ENCODE assay signal across 9 cellular contexts in genomic region chr2:57516740-57517340, GRCh38.
DNase-seq lines count a peak whose midpoint lies in the region; ATAC-seq and TF ChIP-seq lines count a peak whose summit lies in the region.
"Had no signal": no experiment of that assay in that cellular context is flagged by ENCODE, and none has a peak within 500 bp of the region (broad histone marks: within the 10 kb centered on the region; RNA-seq: fewer than 3 reads in every experiment).

No MANE protein-coding gene starts in this region.

- in situ Hi-C loops in GM13977 (cut with MboI; ENCODE audit: low pct_unique_long_range_greater_than_20kb, low sequenced_read_pairs, unreplicated experiment) = loop anchor here (25.0 kb wide), 1 partner anchor 1330 kb away; the partner anchor contains the start of gene CCDC85A

- peak; percentile 5 for DNase-seq in AG04449 (ENCODE audit: low read depth, low spot score)
- DNase-seq in GM13977 (ENCODE audit: low spot score) = peak; percentile 47
- peak; percentile 63 for DNase-seq in NB4 (ENCODE audit: low read depth)
- peak; percentile 72 for DNase-seq in SW480 (ENCODE audit: low spot score)
- DNase-seq in glomerular visceral epithelial cell (ENCODE audit: extremely low spot score) = peak; percentile 24
- peak; percentile 10 for DNase-seq in stromal cell of bone marrow (ENCODE audit: low read depth)
- DNase-seq in stimulated activated CD4-positive, alpha-beta T cell treated with anti-CD3 and anti-CD28 coated beads, Interleukin-15, amount 100 ng/mL, for 24 hours = no peak
- DNase-seq: left cardiac atrium had no signal

- ATAC-seq in HG02678 (IDR thresholded peaks at IDR 0.05; ENCODE audit: unreplicated experiment) = peak; percentile 84

- CTCF ChIA-PET in AG04449 (lab: Yijun Ruan, JAX) = interaction anchor here (0.5 to 2.7 kb wide), 7 partner anchors 12 to 1439 kb away, joined by 3 to 17 read pairs (median 4); partner anchors contain the start of gene CCDC85A

- TF ChIP-seq POLR2A in NB4 (IDR thresholded peaks at IDR 0.05; ENCODE audit: extremely low read depth, insufficient read length) = no peak

- no peak for TF ChIP-seq CTCF in AG04449 (IDR thresholded peaks at IDR 0.05; ENCODE audit: insufficient read depth, low read length, missing control alignments)
- peak; percentile 41 for TF ChIP-seq CTCF in GM13977 (IDR thresholded peaks at IDR 0.05; ENCODE audit: extremely low read depth, insufficient read depth, missing control alignments)
- TF ChIP-seq CTCF in NB4 (IDR thresholded peaks at IDR 0.05; ENCODE audit: low read depth, low read length) = peak; percentile 28

- POLR2A ChIA-PET in AG04449 (lab: Yijun Ruan, JAX) = no interaction called here

- no peak overlapping the region for H3K4me3 ChIP-seq in AG04449 (ENCODE audit: low read depth, low read length)
- no peak overlapping the region for H3K4me3 ChIP-seq in NB4 (ENCODE audit: low read depth, low read length)
